ENCODE assay signal across 1 cellular context in genomic region chr15:56244811-56245576, GRCh38.
TF ChIP-seq lines count a peak whose summit lies in the region.

No MANE protein-coding gene starts in this region.

TF ChIP-seq in WTC11, 78 proteins besides CTCF, POLR2A, EP300 and RAD21 (continued from another document):
- TF ChIP-seq ATF6 (CRISPR knock-in tag; IDR thresholded peaks at IDR 0.05) = no peak
- TF ChIP-seq ZNF138 (CRISPR knock-in tag; conservative IDR thresholded peaks at IDR 0.05) = no peak
- no peak for TF ChIP-seq PREB (CRISPR knock-in tag; IDR thresholded peaks at IDR 0.05; ENCODE audit: borderline replicate concordance)
- TF ChIP-seq NR1H2 (CRISPR knock-in tag; IDR thresholded peaks at IDR 0.05) = no peak
- no peak for TF ChIP-seq USF1 (CRISPR knock-in tag; IDR thresholded peaks at IDR 0.05)
- TF ChIP-seq ZNF671 (CRISPR knock-in tag; IDR thresholded peaks at IDR 0.05) = no peak
- no peak for TF ChIP-seq ETV6 (CRISPR knock-in tag; IDR thresholded peaks at IDR 0.05)
- no peak for TF ChIP-seq ZNF317 (CRISPR knock-in tag; IDR thresholded peaks at IDR 0.05; ENCODE audit: borderline replicate concordance, low read depth)
- TF ChIP-seq IRF1 (CRISPR knock-in tag; IDR thresholded peaks at IDR 0.05) = no peak
- TF ChIP-seq GTF2I (CRISPR knock-in tag; conservative IDR thresholded peaks at IDR 0.05) = no peak
- TF ChIP-seq STAT6 (CRISPR knock-in tag; conservative IDR thresholded peaks at IDR 0.05; ENCODE audit: low read depth) = no peak
- TF ChIP-seq MYBL2 (CRISPR knock-in tag; IDR thresholded peaks at IDR 0.05) = no peak
